In genomic region chr5:116144103-116144502, GRCh38 we compare ENCODE assay signal across 1 cellular context.
TF ChIP-seq lines count a peak whose summit lies in the region.

No MANE protein-coding gene starts in this region.

TF ChIP-seq in SK-N-SH, 30 proteins besides CTCF, POLR2A, EP300 and RAD21:
- no peak for TF ChIP-seq MEF2A (IDR thresholded peaks at IDR 0.05; ENCODE audit: borderline replicate concordance, low read depth)
- TF ChIP-seq CHD2 (IDR thresholded peaks at IDR 0.05; ENCODE audit: low read length, partially characterized antibody), result no peak
- 0 out of 2 replicates have a peak, but pooled peaks have one; percentile 16 for TF ChIP-seq PBX3 (IDR thresholded peaks at IDR 0.05)
- no peak for TF ChIP-seq FOXM1 (IDR thresholded peaks at IDR 0.05; ENCODE audit: low read depth)
- no peak for TF ChIP-seq RXRA (IDR thresholded peaks at IDR 0.05; ENCODE audit: borderline replicate concordance, low read depth)
